In genomic region chr9:86181379-86182315, GRCh38 we compare ENCODE assay signal across 1 cellular context.
A peak's percentile ranks its signal among the peaks of the same experiment; 100 is the strongest.
TF ChIP-seq lines count a peak whose summit lies in the region.

No MANE protein-coding gene starts in this region.

TF ChIP-seq in H1, 55 proteins besides CTCF, POLR2A, EP300 and RAD21:
- TF ChIP-seq TBP (IDR thresholded peaks at IDR 0.05; ENCODE audit: low read depth, low read length) (no peak), KDM4A (IDR thresholded peaks at IDR 0.05; ENCODE audit: low read depth, low read length, severe bottlenecking) (no peak), NANOG (IDR thresholded peaks at IDR 0.05; ENCODE audit: insufficient read depth, low read depth, low read length, poor library complexity, severe bottlenecking) (peak; percentile 53), JUND (IDR thresholded peaks at IDR 0.05; ENCODE audit: low read length) (no peak), USF2 (IDR thresholded peaks at IDR 0.05; ENCODE audit: low read length) (no peak), RXRA (IDR thresholded peaks at IDR 0.05; ENCODE audit: insufficient read depth, low read depth, low read length) (no peak), CHD7 (IDR thresholded peaks at IDR 0.05; ENCODE audit: insufficient replicate concordance, low read length) (peak; percentile 89), POU5F1 (IDR thresholded peaks at IDR 0.05; ENCODE audit: low read depth, low read length) (0 out of 2 replicates have a peak, but pooled peaks have one; percentile 69), KDM1A (IDR thresholded peaks at IDR 0.05; ENCODE audit: borderline replicate concordance, low read length) (no peak), EZH2 (IDR thresholded peaks at IDR 0.05; ENCODE audit: low read depth, low read length, severe bottlenecking) (no peak), BCL11A (IDR thresholded peaks at IDR 0.05; ENCODE audit: low read depth in 2 of 2, low read length in 2 of 2) (peak in 1 of 2 experiments; percentile 10), JUN (IDR thresholded peaks at IDR 0.05; ENCODE audit: low read depth, low read length) (no peak), SP1 (IDR thresholded peaks at IDR 0.05; ENCODE audit: low read depth, low read length) (0 out of 2 replicates have a peak, but pooled peaks have one; percentile 34), ATF3 (IDR thresholded peaks at IDR 0.05; ENCODE audit: insufficient read depth, low read depth, low read length) (no peak), SIN3A (conservative IDR thresholded peaks at IDR 0.05 in 1 of 2, IDR thresholded peaks at IDR 0.05 in 1 of 2; ENCODE audit: low read depth in 1 of 2, low read length in 2 of 2) (no peak), CHD1 (IDR thresholded peaks at IDR 0.05; ENCODE audit: low read depth, low read length) (no peak), RNF2 (IDR thresholded peaks at IDR 0.05; ENCODE audit: borderline replicate concordance, low read depth, low read length, missing control alignments, poor library complexity, severe bottlenecking) (no peak)
TF ChIP-seq in H1: peak in this region for 5.
